Comparison of ENCODE assay signal across 10 cellular contexts in the genomic region with DNA sequence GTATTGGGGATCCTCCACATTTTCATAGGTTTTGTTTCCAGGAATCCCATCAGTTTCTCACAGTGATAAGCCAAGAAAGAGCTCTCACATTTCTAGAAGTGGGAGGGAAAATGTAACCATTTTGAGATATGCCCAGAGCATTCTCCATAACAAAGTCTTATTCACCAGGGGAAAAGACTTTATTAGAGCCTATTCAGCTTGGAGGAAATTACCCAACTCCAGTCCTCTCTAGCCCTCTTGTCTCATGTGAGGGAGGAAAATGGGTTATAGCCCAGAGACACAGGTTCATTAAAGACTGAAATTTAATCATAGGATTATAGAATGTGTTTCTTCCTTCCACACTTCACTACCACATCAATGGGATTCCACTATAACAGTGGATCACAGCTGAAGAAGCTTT.
"Had no signal": no experiment of that assay in that cellular context is flagged by ENCODE, and none has a peak within 500 bp of the region (broad histone marks: within the 10 kb centered on the region; RNA-seq: fewer than 3 reads in every experiment).

No MANE protein-coding gene starts in this region.

- H3K36me3 ChIP-seq: HAP-1 had no signal

- ATAC-seq: HCT116, K562 had no signal

- H3K27ac ChIP-seq: GM23248, KMS-11 had no signal

- H3K4me3 ChIP-seq: GM23248, HAP-1, K562 had no signal

- H3K9me3 ChIP-seq: HAP-1 had no signal

- DNase-seq: GM23248, GOT3, H7, HFFc6, IMR-90, Karpas-422 had no signal
